ENCODE assay signal across 23 cellular contexts in the genomic region with DNA sequence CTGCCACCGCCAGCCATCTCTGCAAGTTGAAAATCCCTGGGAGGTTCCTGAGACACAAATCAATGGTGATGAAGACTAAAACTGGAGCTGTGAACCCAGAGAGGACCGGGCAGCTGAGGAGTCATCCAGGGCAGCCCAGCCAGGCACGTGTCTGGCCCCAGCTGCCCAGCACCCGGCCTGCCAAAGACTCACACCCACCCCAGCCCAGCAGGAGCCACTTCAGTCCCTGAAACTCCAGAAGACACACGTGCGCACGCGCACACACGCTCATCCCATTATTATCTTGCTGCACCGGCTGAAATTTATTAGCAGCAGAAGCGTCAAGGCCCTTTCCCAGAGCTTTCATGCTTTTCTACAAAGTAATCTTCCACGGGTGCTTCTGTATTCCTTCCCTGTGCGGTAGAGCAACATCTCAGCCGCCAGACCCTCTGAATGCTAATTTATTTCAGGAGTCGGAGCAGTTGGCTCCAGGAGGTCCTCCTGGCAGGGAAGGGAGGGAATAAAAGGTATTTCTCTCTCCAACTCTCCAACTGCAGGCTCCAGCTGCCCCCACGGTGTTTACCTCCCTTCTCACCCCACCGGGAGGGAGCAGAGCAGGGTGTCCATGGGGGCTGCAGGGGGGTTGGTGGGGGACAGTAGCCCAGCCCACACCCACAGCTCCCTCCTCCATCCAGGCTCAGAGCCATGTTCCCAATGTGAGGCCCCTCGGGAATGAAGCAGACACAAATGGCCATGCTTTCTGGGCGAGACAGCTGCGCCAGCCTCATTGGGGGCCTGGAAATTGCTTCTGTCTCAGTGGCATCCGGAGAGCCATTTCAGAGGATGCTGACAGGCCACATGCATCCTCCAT. TPM values are rescaled to one million over a fixed set of nuclear protein-coding genes. Genes with fewer than 3 reads are reported as not detected.
A peak's percentile ranks its signal among the peaks of the same experiment; 100 is the strongest.
DNase-seq lines count a peak whose midpoint lies in the region; ATAC-seq and TF ChIP-seq lines count a peak whose summit lies in the region.
"Had no signal": no experiment of that assay in that cellular context is flagged by ENCODE, and none has a peak within 500 bp of the region (broad histone marks: within the 10 kb centered on the region; RNA-seq: fewer than 3 reads in every experiment).

No MANE protein-coding gene starts in this region.

- TF ChIP-seq POLR2A in sigmoid colon (IDR thresholded peaks at IDR 0.05) = no peak

- H3K36me3 ChIP-seq in HEK293 (ENCODE audit: control insufficient read depth in 2 of 2, insufficient read depth in 1 of 2, low read length in 2 of 2) (no peaks in the 10 kb centered on the region), sigmoid colon (no peaks in the 10 kb centered on the region)
- H3K36me3 ChIP-seq: suprapubic skin, WERI-Rb-1 had no signal

- H3K27ac Mint-ChIP-seq in brain = peak overlapping the region; percentile 78 to 99 (median 95)
- H3K27ac Mint-ChIP-seq: activated CD4-positive, alpha-beta memory T cell treated with anti-CD3 and anti-CD28 coated beads, Interleukin-2, amount 10 ng/mL, durations not matched to agents 7 days and 5 days; activated naive CD8-positive, alpha-beta T cell treated with anti-CD3 and anti-CD28 coated beads, Interleukin-2, amount 10 ng/mL, durations not matched to agents 7 days and 5 days; HFFc6; T-helper 1 cell treated with Interleukin-12 subunit alpha and Interleukin-12 subunit beta and Interleukin-4 antibody, amounts not matched to agents 30 μg/mL and 1 μg/mL, for 36 hours had no signal

- H3K27me3 Mint-ChIP-seq in brain = peaks cover 33% of the 10 kb centered on the region
- H3K27me3 Mint-ChIP-seq: activated CD4-positive, alpha-beta memory T cell treated with anti-CD3 and anti-CD28 coated beads, Interleukin-2, amount 10 ng/mL, durations not matched to agents 7 days and 5 days had no signal

- WGBS in sigmoid colon, 2 donors = 55 to 62% methylated on average over 21 of the region's 21 CpGs

- H3K27ac ChIP-seq in HEK293 (ENCODE audit: extremely low read depth, low read depth, low read length) = no peak overlapping the region
- peak overlapping the region in 3 of 4 donors; percentile 40 to 80 (median 43) for H3K27ac ChIP-seq in sigmoid colon
- H3K27ac ChIP-seq: suprapubic skin, WERI-Rb-1 had no signal

- POLR2A ChIA-PET in HEK293 (lab: Yijun Ruan, JAX) = no interaction called here

- no peak for ATAC-seq in GM21723 (IDR thresholded peaks at IDR 0.05; ENCODE audit: unreplicated experiment)
- ATAC-seq: activated T-cell treated with anti-CD3 and anti-CD28 coated beads, Interleukin-2, amount 50 U/mL, for 4 hours had no signal

- CTCF ChIA-PET in HEK293 (lab: Yijun Ruan, JAX) = interaction anchor here (0.5 to 1.0 kb wide), 3 partner anchors 10 to 306 kb away, joined by 3 read pairs; no protein-coding TSS in a partner anchor

- TF ChIP-seq CTCF in HEK293 (tag by site-specific recombination; IDR thresholded peaks at IDR 0.05) = no peak
- TF ChIP-seq CTCF in brain (conservative IDR thresholded peaks at IDR 0.05) = no peak
- TF ChIP-seq CTCF in sigmoid colon (IDR thresholded peaks at IDR 0.05) = no peak

- intact Hi-C loops in sigmoid colon (cut with DNase I) = no loop called here

- H3K9me3 Mint-ChIP-seq in brain = peaks cover 17 to 29% (median 27%) of the 10 kb centered on the region in 5 experiments

- H3K4me3 ChIP-seq in HEK293 (ENCODE audit: low read depth, low read length) = no peak overlapping the region
- no peak overlapping the region for H3K4me3 ChIP-seq in sigmoid colon
- H3K4me3 ChIP-seq: smooth muscle cell, suprapubic skin had no signal

- H3K9me3 ChIP-seq in HEK293 (ENCODE audit: control insufficient read depth, insufficient read depth, low read depth, low read length) (no peaks in the 10 kb centered on the region), sigmoid colon (peaks cover 0 to 10% (median 0%) of the 10 kb centered on the region in 4 donors)

- DNase-seq in NCI-H2107 (lab: John Stamatoyannopoulos, UW) (peak; percentile 48), sigmoid colon (peak; percentile 73), glomerular visceral epithelial cell (ENCODE audit: extremely low spot score) (no peak), NCI-H774 (lab: John Stamatoyannopoulos, UW) (no peak)
- DNase-seq: activated CD4-positive, alpha-beta memory T cell treated with anti-CD3 and anti-CD28 coated beads, Interleukin-2, amount 10 ng/mL, durations not matched to agents 7 days and 5 days; activated naive CD8-positive, alpha-beta T cell treated with anti-CD3 and anti-CD28 coated beads, Interleukin-2, amount 10 ng/mL, durations not matched to agents 7 days and 5 days; activated T-cell treated with anti-CD3 and anti-CD28 coated beads, Interleukin-2, amount 50 U/mL, for 4 hours; C1 segment of cervical spinal cord; DND-41; HFFc6; NCI-H2081; SHP77 had no signal

- peaks cover 42% of the 10 kb centered on the region for H3K4me1 Mint-ChIP-seq in brain
- H3K4me1 Mint-ChIP-seq: activated CD4-positive, alpha-beta memory T cell treated with anti-CD3 and anti-CD28 coated beads, Interleukin-2, amount 10 ng/mL, durations not matched to agents 7 days and 5 days; activated naive CD8-positive, alpha-beta T cell treated with anti-CD3 and anti-CD28 coated beads, Interleukin-2, amount 10 ng/mL, durations not matched to agents 7 days and 5 days had no signal

- peak in 1 of 4 donors; percentile 16 for TF ChIP-seq EP300 in sigmoid colon (IDR thresholded peaks at IDR 0.05)

- H3K4me3 Mint-ChIP-seq in brain = peak overlapping the region in 2 of 5 experiments; percentile 30 to 45
- H3K4me3 Mint-ChIP-seq: activated CD4-positive, alpha-beta memory T cell treated with anti-CD3 and anti-CD28 coated beads, Interleukin-2, amount 10 ng/mL, durations not matched to agents 7 days and 5 days; activated naive CD8-positive, alpha-beta T cell treated with anti-CD3 and anti-CD28 coated beads, Interleukin-2, amount 10 ng/mL, durations not matched to agents 7 days and 5 days; activated T-cell treated with anti-CD3 and anti-CD28 coated beads, Interleukin-2, amount 50 U/mL, for 4 hours; HFFc6; T-helper 1 cell treated with Interleukin-12 subunit alpha and Interleukin-12 subunit beta and Interleukin-4 antibody, amounts not matched to agents 30 μg/mL and 1 μg/mL, for 36 hours had no signal

- no peaks in the 10 kb centered on the region for H3K4me1 ChIP-seq in HEK293 (ENCODE audit: control insufficient read depth, insufficient read depth, low read length)
- H3K4me1 ChIP-seq in sigmoid colon = peaks cover 0 to 36% (median 24%) of the 10 kb centered on the region in 4 donors

- no peaks in the 10 kb centered on the region for H3K27me3 ChIP-seq in sigmoid colon

- no peaks in the 10 kb centered on the region for H3K36me3 Mint-ChIP-seq in brain

TF ChIP-seq in HEK293, 187 proteins besides CTCF, POLR2A, EP300 and RAD21:
- TF ChIP-seq FEZF1 (tag by site-specific recombination; IDR thresholded peaks at IDR 0.05) = no peak
- TF ChIP-seq GLIS1 (tag by site-specific recombination; IDR thresholded peaks at IDR 0.05) = peak; percentile 75
- TF ChIP-seq, protein P1, sequence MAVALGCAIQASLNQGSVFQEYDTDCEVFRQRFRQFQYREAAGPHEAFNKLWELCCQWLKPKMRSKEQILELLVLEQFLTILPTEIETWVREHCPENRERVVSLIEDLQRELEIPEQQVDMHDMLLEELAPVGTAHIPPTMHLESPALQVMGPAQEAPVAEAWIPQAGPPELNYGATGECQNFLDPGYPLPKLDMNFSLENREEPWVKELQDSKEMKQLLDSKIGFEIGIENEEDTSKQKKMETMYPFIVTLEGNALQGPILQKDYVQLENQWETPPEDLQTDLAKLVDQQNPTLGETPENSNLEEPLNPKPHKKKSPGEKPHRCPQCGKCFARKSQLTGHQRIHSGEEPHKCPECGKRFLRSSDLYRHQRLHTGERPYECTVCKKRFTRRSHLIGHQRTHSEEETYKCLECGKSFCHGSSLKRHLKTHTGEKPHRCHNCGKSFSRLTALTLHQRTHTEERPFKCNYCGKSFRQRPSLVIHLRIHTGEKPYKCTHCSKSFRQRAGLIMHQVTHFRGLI (tag by site-specific recombination; IDR thresholded peaks at IDR 0.05) = no peak
- peak; percentile 21 for TF ChIP-seq ZIC2 (tag by site-specific recombination; IDR thresholded peaks at IDR 0.05)

RNA-seq across cellular contexts. Expression of a gene that starts 59.9 kb away (rescaled TPM):
- polyA plus RNA-seq in brain (ENCODE audit: insufficient read depth, low read depth, low replicate concordance) (32.9 TPM), sigmoid colon (1 to 10 TPM in 2 of 3 donors, not detected in 1; 1.2 to 2.4 TPM)
- total RNA-seq in sigmoid colon = 10 to 100 TPM; 30.1 to 82.9 (median 49.5) TPM
- total RNA-seq: activated CD4-positive, alpha-beta memory T cell treated with anti-CD3 and anti-CD28 coated beads, Interleukin-2, amount 10 ng/mL, durations not matched to agents 7 days and 5 days; activated naive CD8-positive, alpha-beta T cell treated with anti-CD3 and anti-CD28 coated beads, Interleukin-2, amount 10 ng/mL, durations not matched to agents 7 days and 5 days; activated T-cell treated with anti-CD3 and anti-CD28 coated beads, Interleukin-2, amount 50 U/mL, for 4 hours; dermis microvascular lymphatic vessel endothelial cell; HFFc6; lower leg skin; myocyte; smooth muscle cell; suprapubic skin had no signal

RNA-seq across cellular contexts. Expression of a gene that starts 60.0 kb away (rescaled TPM):
- polyA plus RNA-seq in brain (ENCODE audit: insufficient read depth, low read depth, low replicate concordance) (not detected), sigmoid colon (not detected)
- total RNA-seq in sigmoid colon = not detected
- total RNA-seq: activated T-cell treated with anti-CD3 and anti-CD28 coated beads, Interleukin-2, amount 50 U/mL, for 4 hours; dermis microvascular lymphatic vessel endothelial cell; HFFc6; lower leg skin; myocyte; smooth muscle cell; suprapubic skin had no signal
- polyA plus RNA-seq: esophagus, smooth muscle cell had no signal

Comparison
In these comparisons a context has a peak if more than half of its experiments do, and no peak if none do; other contexts are left out.
1. DNase-seq: peak in NCI-H2107 (single experiment) and sigmoid colon (single experiment); none in glomerular visceral epithelial cell (single experiment) and NCI-H774 (single experiment).